ENCODE assay signal across 8 cellular contexts in genomic region chr4:125085-125820, GRCh38. TPM values are rescaled to one million over a fixed set of nuclear protein-coding genes. Genes with fewer than 3 reads are reported as not detected.
DNase-seq lines count a peak whose midpoint lies in the region; ATAC-seq, FAIRE-seq and TF ChIP-seq lines count a peak whose summit lies in the region.
"Had no signal": no experiment of that assay in that cellular context is flagged by ENCODE, and none has a peak within 500 bp of the region (broad histone marks: within the 10 kb centered on the region; RNA-seq: fewer than 3 reads in every experiment).

No MANE protein-coding gene starts in this region.

- TF ChIP-seq POLR2A in GM12891 (IDR thresholded peaks at IDR 0.05; ENCODE audit: low read depth, low read length) = no peak

- no peak overlapping the region for H3K27ac ChIP-seq in smooth muscle cell (ENCODE audit: low read depth)

- H3K4me3 ChIP-seq in smooth muscle cell = peak overlapping the region; percentile 86

- peak overlapping the region; percentile 59 for H3K9ac ChIP-seq in smooth muscle cell (ENCODE audit: low read depth)

- peaks cover 22% of the 10 kb centered on the region for H3K79me2 ChIP-seq in smooth muscle cell (ENCODE audit: low read depth)

- H3K4me1 ChIP-seq in smooth muscle cell (ENCODE audit: low read depth) = peaks cover 5% of the 10 kb centered on the region

- peak overlapping the region; percentile 98 for H2AFZ ChIP-seq in smooth muscle cell (ENCODE audit: low read depth)

- FAIRE-seq in GM12891 (lab: Jason Lieb, UNC) = peak; percentile 85
- FAIRE-seq: islet of Langerhans had no signal

- TF ChIP-seq CTCF in smooth muscle cell (IDR thresholded peaks at IDR 0.05; ENCODE audit: borderline replicate concordance, insufficient read depth, poor library complexity, severe bottlenecking) = no peak

- H3K27me3 ChIP-seq in smooth muscle cell (ENCODE audit: low read depth) = no peaks in the 10 kb centered on the region

- H4K20me1 ChIP-seq in smooth muscle cell (ENCODE audit: low read depth) = no peaks in the 10 kb centered on the region

- H3K4me2 ChIP-seq in smooth muscle cell = peak overlapping the region; percentile 92

- no peaks in the 10 kb centered on the region for H3K9me3 ChIP-seq in smooth muscle cell (replicated peaks; ENCODE audit: low read depth)

- WGBS in smooth muscle cell (ENCODE audit: low lambda C conversion rate) = 5% methylated on average over 33 of the region's 34 CpGs

- in situ Hi-C loops in T47D (cut with HindIII; ENCODE audit: low pct_unique_long_range_greater_than_20kb, low sequenced_read_pairs) = no loop called here

- H3F3A ChIP-seq in smooth muscle cell (ENCODE audit: low read depth) = no peaks in the 10 kb centered on the region

- ATAC-seq in HG02852 (IDR thresholded peaks at IDR 0.05; ENCODE audit: unreplicated experiment) (peak; percentile 6), GM19328 (IDR thresholded peaks at IDR 0.05; ENCODE audit: unreplicated experiment) (no peak)

- H3K36me3 ChIP-seq in smooth muscle cell (ENCODE audit: low read depth) = no peaks in the 10 kb centered on the region

- DNase-seq in GM12891 (ENCODE audit: insufficient read length, low spot score) (no peak), OCI-M1 (lab: John Stamatoyannopoulos, UW) (peak; percentile 63), T47D (ENCODE audit: low read depth in 1 of 2, low spot score in 1 of 2) (peak; percentile 49 to 81), iPS-NIHi11 (ENCODE audit: low spot score) (peak; percentile 76), smooth muscle cell (lab: John Stamatoyannopoulos, UW; ENCODE audit: unreplicated experiment) (peak; percentile 27)

TF ChIP-seq in GM12891, 5 proteins besides CTCF, POLR2A, EP300 and RAD21:
- TF ChIP-seq SPI1 (IDR thresholded peaks at IDR 0.05; ENCODE audit: low read depth, low read length) = 0 out of 2 replicates have a peak, but pooled peaks have one; percentile 30
- no peak for TF ChIP-seq PAX5 (IDR thresholded peaks at IDR 0.05; ENCODE audit: insufficient read depth, low read length, severe bottlenecking)

RNA-seq across cellular contexts. Expression of gene ZNF718, which starts 1.0 kb away (rescaled TPM):
- 1.3 TPM for polyA plus RNA-seq in GM12891 (2012; ENCODE audit: low read depth, missing spikeins)
- total RNA-seq in smooth muscle cell = 2.1 and 3.4 TPM in 2 replicates
- 1.2 and 1.7 TPM in 2 replicates for polyA plus RNA-seq in smooth muscle cell
